ENCODE assay signal across 21 cellular contexts in genomic region chr1:29112705-29113406, GRCh38.
"Had no signal": no experiment of that assay in that cellular context is flagged by ENCODE, and none has a peak within 500 bp of the region (broad histone marks: within the 10 kb centered on the region; RNA-seq: fewer than 3 reads in every experiment).

No MANE protein-coding gene starts in this region.

- H3K27me3 ChIP-seq: esophagus muscularis mucosa, gastrocnemius medialis, heart right ventricle, right atrium auricular region, sigmoid colon, suprapubic skin, thyroid gland, vagina had no signal

- H3K9me3 ChIP-seq: esophagus muscularis mucosa, gastrocnemius medialis, heart right ventricle, right atrium auricular region, sigmoid colon, suprapubic skin, thyroid gland, vagina had no signal

- H3K4me1 Mint-ChIP-seq: naive B cell, neural crest cell had no signal

- H3K4me1 ChIP-seq: esophagus muscularis mucosa, gastrocnemius medialis, heart right ventricle, right atrium auricular region, suprapubic skin, thyroid gland had no signal

- H3K4me3 ChIP-seq: esophagus muscularis mucosa, gastrocnemius medialis, heart right ventricle, lung, right atrium auricular region, sigmoid colon, skin epidermis, suprapubic skin, thyroid gland, vagina had no signal

- ATAC-seq: gastrocnemius medialis, heart right ventricle, left cardiac atrium, left ventricle myocardium superior had no signal

- H3K27me3 Mint-ChIP-seq: naive B cell, type B pancreatic cell had no signal

- DNase-seq: effector memory CD4-positive, alpha-beta T cell; gastrocnemius medialis; heart right ventricle; kidney; left cardiac atrium; left ventricle myocardium superior; mesendoderm; naive B cell; sigmoid colon; stimulated activated CD4-positive, alpha-beta T cell treated with anti-CD3 and anti-CD28 coated beads, Interleukin-12 subunit alpha, Interleukin-12 subunit beta, amount 100 ng/mL, for 4 hours; stimulated activated naive CD4-positive, alpha-beta T cell; thyroid gland had no signal

- H3K9me3 Mint-ChIP-seq: naive B cell, neural crest cell, type B pancreatic cell had no signal

- H3K4me3 Mint-ChIP-seq: naive B cell, neural crest cell, type B pancreatic cell had no signal

- H3K27ac ChIP-seq: epithelial cell of prostate, esophagus muscularis mucosa, gastrocnemius medialis, heart right ventricle, right atrium auricular region, sigmoid colon, skin epidermis, suprapubic skin, thyroid gland, vagina had no signal

- H3K27ac Mint-ChIP-seq: type B pancreatic cell had no signal
